10 cellular contexts compared by ENCODE assay signal in genomic region chr9:122954253-122954691, GRCh38. TPM values are rescaled to one million over a fixed set of nuclear protein-coding genes. Genes with fewer than 3 reads are reported as not detected.
A peak's percentile ranks its signal among the peaks of the same experiment; 100 is the strongest.
DNase-seq lines count a peak whose midpoint lies in the region; ATAC-seq and TF ChIP-seq lines count a peak whose summit lies in the region.
"Had no signal": no experiment of that assay in that cellular context is flagged by ENCODE, and none has a peak within 500 bp of the region (broad histone marks: within the 10 kb centered on the region; RNA-seq: fewer than 3 reads in every experiment).

No MANE protein-coding gene starts in this region.

- H4K20me1 ChIP-seq in GM23248 (ENCODE audit: insufficient read depth) (no peaks in the 10 kb centered on the region; the same call in 1 of the 2 replicates), SK-N-SH (ENCODE audit: insufficient read depth) (peaks cover 46% of the 10 kb centered on the region), fibroblast of lung (ENCODE audit: control insufficient read depth, extremely low read depth, insufficient read depth, low read length) (no peaks in the 10 kb centered on the region)

- no peak for TF ChIP-seq RAD21 in SK-N-SH (IDR thresholded peaks at IDR 0.05; ENCODE audit: low read length)

- POLR2A ChIA-PET in SK-N-SH (lab: Yijun Ruan, JAX) = no interaction called here

- no peak for ATAC-seq in HG02973 (IDR thresholded peaks at IDR 0.05; ENCODE audit: unreplicated experiment)
- ATAC-seq: CD8-positive, alpha-beta T cell had no signal

- H3K79me2 ChIP-seq in GM23248 (ENCODE audit: insufficient read depth) (peaks cover 83% of the 10 kb centered on the region), SK-N-SH (ENCODE audit: insufficient read depth) (peaks cover 77% of the 10 kb centered on the region), fibroblast of lung (ENCODE audit: control insufficient read depth, insufficient read depth, low read length) (peaks cover 36% of the 10 kb centered on the region)

- CTCF ChIA-PET in SK-N-SH (lab: Yijun Ruan, JAX) = no interaction called here

- no peaks in the 10 kb centered on the region for H3K27me3 ChIP-seq in GM23248 (replicated peaks; ENCODE audit: insufficient read depth)
- no peaks in the 10 kb centered on the region for H3K27me3 ChIP-seq in SK-N-SH (ENCODE audit: insufficient read depth)
- no peaks in the 10 kb centered on the region for H3K27me3 ChIP-seq in fibroblast of lung (ENCODE audit: control insufficient read depth, insufficient read depth, low read length)
- H3K27me3 ChIP-seq in sigmoid colon = no peaks in the 10 kb centered on the region

- H3K4me1 ChIP-seq in GM23248 (ENCODE audit: insufficient read depth) (peaks cover 13% of the 10 kb centered on the region), SK-N-SH (ENCODE audit: control insufficient read depth in 1 of 2, insufficient read depth in 2 of 2, low read depth in 1 of 2, low read length in 1 of 2) (peaks cover 0 to 14% of the 10 kb centered on the region in 2 experiments; a peak in 2 of 4 replicates), fibroblast of lung (ENCODE audit: control insufficient read depth, extremely low read depth, insufficient read depth, low read length) (no peaks in the 10 kb centered on the region), sigmoid colon (peaks cover 0 to 62% (median 43%) of the 10 kb centered on the region in 4 donors)

- no peak overlapping the region for H2AFZ ChIP-seq in GM23248
- H2AFZ ChIP-seq in SK-N-SH (ENCODE audit: low read depth) = no peak overlapping the region
- no peak overlapping the region for H2AFZ ChIP-seq in fibroblast of lung (ENCODE audit: low read length)

- H3K9me3 ChIP-seq in GM23248 (ENCODE audit: low read depth) (no peaks in the 10 kb centered on the region), SK-N-SH (no peaks in the 10 kb centered on the region), fibroblast of lung (ENCODE audit: control insufficient read depth, insufficient read depth, low read depth, low read length) (no peaks in the 10 kb centered on the region), sigmoid colon (no peaks in the 10 kb centered on the region)

- H3K36me3 ChIP-seq in GM23248 (ENCODE audit: low read depth) (no peaks in the 10 kb centered on the region), SK-N-SH (replicated peaks in 1 of 2; ENCODE audit: control insufficient read depth in 1 of 2, insufficient read depth in 2 of 2, low read length in 1 of 2) (peaks cover 6 to 7% of the 10 kb centered on the region in 2 experiments), fibroblast of lung (ENCODE audit: control insufficient read depth, insufficient read depth, low read length) (no peaks in the 10 kb centered on the region), sigmoid colon (no peaks in the 10 kb centered on the region)

- in situ Hi-C loops in GM23248 (cut with MboI) = no loop called here

- TF ChIP-seq EP300 in SK-N-SH (IDR thresholded peaks at IDR 0.05; ENCODE audit: borderline replicate concordance in 1 of 2, low read depth in 1 of 2, low read length in 1 of 2) (no peak), sigmoid colon (IDR thresholded peaks at IDR 0.05) (no peak)

- H3K4me2 ChIP-seq in GM23248 (ENCODE audit: unreplicated experiment) (peak overlapping the region; percentile 45), SK-N-SH (peak overlapping the region; percentile 4; the same call in 1 of the 2 replicates), fibroblast of lung (ENCODE audit: extremely low read depth, insufficient read depth, low read length) (peak overlapping the region; percentile 27)

- H3K9ac ChIP-seq in GM23248 = no peak overlapping the region
- H3K9ac ChIP-seq in SK-N-SH = no peak overlapping the region
- no peak overlapping the region for H3K9ac ChIP-seq in fibroblast of lung (ENCODE audit: insufficient read depth, low read length)

- H3K9me2 ChIP-seq in GM23248 (ENCODE audit: insufficient read depth) = no peaks in the 10 kb centered on the region
- H3K9me2 ChIP-seq in SK-N-SH = no peaks in the 10 kb centered on the region

- TF ChIP-seq CTCF in SK-N-SH (IDR thresholded peaks at IDR 0.05) (no peak), fibroblast of lung (conservative IDR thresholded peaks at IDR 0.05 in 1 of 2, IDR thresholded peaks at IDR 0.05 in 1 of 2; ENCODE audit: low read depth in 1 of 2, low read length in 2 of 2) (no peak), sigmoid colon (IDR thresholded peaks at IDR 0.05) (no peak)

- H3F3A ChIP-seq in GM23248 (ENCODE audit: insufficient read depth) = peaks cover 14% of the 10 kb centered on the region; the same call in 1 of the 2 replicates
- peaks cover 14% of the 10 kb centered on the region for H3F3A ChIP-seq in SK-N-SH (replicated peaks; ENCODE audit: insufficient read depth)

- intact Hi-C loops in sigmoid colon (cut with DNase I) = no loop called here

- DNase-seq in GM23248 = peak; percentile 50
- DNase-seq in SK-N-SH = no peak
- peak; percentile 48 to 76 for DNase-seq in fibroblast of lung (ENCODE audit: low read depth in 2 of 2)
- no peak for DNase-seq in sigmoid colon
- no peak for DNase-seq in HuH-7.5 (ENCODE audit: low spot score)
- DNase-seq in CD1c-positive myeloid dendritic cell (ENCODE audit: extremely low spot score) = no peak
- no peak for DNase-seq in NK-92 (lab: John Stamatoyannopoulos, UW; ENCODE audit: unreplicated experiment)
- DNase-seq: CD8-positive, alpha-beta T cell; NCI-H345 had no signal

- H3K4me3 ChIP-seq in GM23248 (no peak overlapping the region), SK-N-SH (ENCODE audit: low read depth in 2 of 2, low read length in 1 of 2) (no peak overlapping the region), fibroblast of lung (replicated peaks in 1 of 4; ENCODE audit: control extremely low read depth in 1 of 4, insufficient read depth in 1 of 4, low read depth in 3 of 4, low read length in 4 of 4) (no peak overlapping the region), sigmoid colon (no peak overlapping the region)

- no peak for TF ChIP-seq POLR2A in sigmoid colon (IDR thresholded peaks at IDR 0.05)

- peak overlapping the region; percentile 20 for H3K27ac ChIP-seq in GM23248
- H3K27ac ChIP-seq in SK-N-SH (ENCODE audit: low read depth in 2 of 2, low read length in 1 of 2) = peak overlapping the region in 1 of 2 experiments; percentile 59; a peak in 2 of 4 replicates
- H3K27ac ChIP-seq in fibroblast of lung (ENCODE audit: insufficient read depth, low read length) = no peak overlapping the region
- peak overlapping the region in 3 of 4 donors; percentile 8 to 65 (median 26) for H3K27ac ChIP-seq in sigmoid colon

TF ChIP-seq in SK-N-SH, 30 proteins besides CTCF, POLR2A, EP300 and RAD21:
- peak; percentile 44; the same call in 1 of the 2 replicates for TF ChIP-seq NFIC (IDR thresholded peaks at IDR 0.05; ENCODE audit: borderline replicate concordance)
- TF ChIP-seq JUND (IDR thresholded peaks at IDR 0.05) = 0 out of 2 replicates have a peak, but pooled peaks have one; percentile 7
- TF ChIP-seq MXI1 (IDR thresholded peaks at IDR 0.05; ENCODE audit: low read depth, low read length) = no peak

RNA-seq across cellular contexts. Expression of gene RABGAP1, which starts 13.5 kb away (rescaled TPM):
- 16.0 and 23.9 TPM in 2 replicates for total RNA-seq in GM23248 (2014; rRNA removed; shearing (Covaris generic))
- polyA plus RNA-seq in GM23248 (2016; fragmentation: Nextera tagmentation; extraction: Ambion mirVana) (6.7 and 8.0 TPM in 2 replicates), SK-N-SH (2012; rRNA removed) (20.2 and 29.2 TPM in 2 replicates), fibroblast of lung (36.2 and 58.6 TPM in 2 replicates), sigmoid colon (10 to 100 TPM; 12.5 to 17.3 (median 15.0) TPM)
- polyA plus RNA-seq in SK-N-SH (2012; cell fraction: cytosol; rRNA removed) = 23.7 and 26.5 TPM in 2 replicates
- polyA plus RNA-seq in SK-N-SH (2012; cell fraction: nucleus; rRNA removed) = 23.6 and 39.9 TPM in 2 replicates
- total RNA-seq in fibroblast of lung (40.8 and 47.6 TPM in 2 replicates), sigmoid colon (100 to 1,000 TPM in 2 of 4 donors, 10 to 100 TPM in 2; 90.6 to 110 (median 98.9) TPM)
- 22.8 and 37.7 TPM in 2 replicates for polyA plus RNA-seq in fibroblast of lung (2012)
- 32.1 and 52.6 TPM in 2 replicates for polyA minus RNA-seq in fibroblast of lung (ENCODE audit: low replicate concordance)

RNA-seq across cellular contexts. Expression of gene ZBTB26, which starts 23.0 kb away (rescaled TPM):
- total RNA-seq in GM23248 (2014; rRNA removed; shearing (Covaris generic)) = 2.3 and 5.2 TPM in 2 replicates
- polyA plus RNA-seq in GM23248 (2016; fragmentation: Nextera tagmentation; extraction: Ambion mirVana) = 1.8 and 2.0 TPM in 2 replicates
- 3.9 and 6.0 TPM in 2 replicates for polyA plus RNA-seq in SK-N-SH (2012; rRNA removed)
- 5.6 and 6.1 TPM in 2 replicates for polyA plus RNA-seq in SK-N-SH (2012; cell fraction: cytosol; rRNA removed)
- 8.1 and 14.7 TPM in 2 replicates for polyA plus RNA-seq in SK-N-SH (2012; cell fraction: nucleus; rRNA removed)
- total RNA-seq in fibroblast of lung = 5.1 and 5.6 TPM in 2 replicates
- 3.8 and 7.9 TPM in 2 replicates for polyA plus RNA-seq in fibroblast of lung
- 1.8 and 3.7 TPM in 2 replicates for polyA plus RNA-seq in fibroblast of lung (2012)
- 0.48 and 3.0 TPM in 2 replicates for polyA minus RNA-seq in fibroblast of lung (ENCODE audit: low replicate concordance)
- total RNA-seq in sigmoid colon = 10 to 100 TPM in 3 of 4 donors, 1 to 10 TPM in 1; 9.2 to 13.3 (median 11.4) TPM
- polyA plus RNA-seq in sigmoid colon = 1 to 10 TPM; 1.4 to 3.6 (median 3.2) TPM

RNA-seq across cellular contexts. Expression of gene ZBTB6, which starts 41.1 kb away (rescaled TPM):
- total RNA-seq in GM23248 (2014; rRNA removed; shearing (Covaris generic)) = 8.3 and 9.8 TPM in 2 replicates
- polyA plus RNA-seq in GM23248 (2016; fragmentation: Nextera tagmentation; extraction: Ambion mirVana) (4.4 and 4.5 TPM in 2 replicates), SK-N-SH (2012; rRNA removed) (2.2 and 3.2 TPM in 2 replicates), fibroblast of lung (6.1 and 8.5 TPM in 2 replicates), sigmoid colon (1 to 10 TPM; 3.0 to 4.4 (median 4.4) TPM)
- polyA plus RNA-seq in SK-N-SH (2012; cell fraction: cytosol; rRNA removed) = 4.2 and 4.9 TPM in 2 replicates
- 0.90 and 1.8 TPM in 2 replicates for polyA plus RNA-seq in SK-N-SH (2012; cell fraction: nucleus; rRNA removed)
- total RNA-seq in fibroblast of lung (14.1 and 16.3 TPM in 2 replicates), sigmoid colon (10 to 100 TPM in 2 of 4 donors, 1 to 10 TPM in 2; 7.1 to 14.5 (median 10.3) TPM)
- 4.5 and 6.3 TPM in 2 replicates for polyA plus RNA-seq in fibroblast of lung (2012)
- polyA minus RNA-seq in fibroblast of lung (ENCODE audit: low replicate concordance) = 0.47 and 0.96 TPM in 2 replicates

RNA-seq across cellular contexts. Expression of gene RC3H2, which starts 49.1 kb away (rescaled TPM):
- 26.8 and 34.7 TPM in 2 replicates for total RNA-seq in GM23248 (2014; rRNA removed; shearing (Covaris generic))
- polyA plus RNA-seq in GM23248 (2016; fragmentation: Nextera tagmentation; extraction: Ambion mirVana) = 19.8 and 22.1 TPM in 2 replicates
- polyA plus RNA-seq in SK-N-SH (2012; rRNA removed) = 12.4 and 15.2 TPM in 2 replicates
- polyA plus RNA-seq in SK-N-SH (2012; cell fraction: cytosol; rRNA removed) = 15.7 and 15.8 TPM in 2 replicates
- 8.3 and 18.6 TPM in 2 replicates for polyA plus RNA-seq in SK-N-SH (2012; cell fraction: nucleus; rRNA removed)
- total RNA-seq in fibroblast of lung = 34.9 and 35.7 TPM in 2 replicates
- polyA plus RNA-seq in fibroblast of lung = 29.4 and 43.1 TPM in 2 replicates
- polyA plus RNA-seq in fibroblast of lung (2012) = 15.9 and 24.9 TPM in 2 replicates
- polyA minus RNA-seq in fibroblast of lung (ENCODE audit: low replicate concordance) = 18.0 and 19.0 TPM in 2 replicates
- 10 to 100 TPM; 43.8 to 49.5 (median 46.8) TPM for total RNA-seq in sigmoid colon
- 10 to 100 TPM; 11.4 to 13.1 (median 12.0) TPM for polyA plus RNA-seq in sigmoid colon

Comparison
In these comparisons a context has a peak if more than half of its experiments do, and no peak if none do; other contexts are left out.
1. DNase-seq: peak in GM23248 (single experiment) and fibroblast of lung (2 of 2); none in SK-N-SH (single experiment), sigmoid colon (single experiment), HuH-7.5 (single experiment), CD1c-positive myeloid dendritic cell (single experiment) and NK-92 (single experiment).
2. Peak in every context shown above with its lines, with median percentiles within 50 percentile points of each other: H3K4me2 ChIP-seq.